ENCODE assay signal across 1 cellular context in genomic region chr17:48244121-48244711, GRCh38.
TF ChIP-seq lines count a peak whose summit lies in the region.

No MANE protein-coding gene starts in this region.

TF ChIP-seq in K562, 482 proteins besides CTCF, POLR2A, EP300 and RAD21 (continued from another document):
- TF ChIP-seq ELK1 (CRISPR knock-in tag; IDR thresholded peaks at IDR 0.05), result no peak
- TF ChIP-seq DNMT1 (IDR thresholded peaks at IDR 0.05), result no peak
- no peak for TF ChIP-seq STAT5B (CRISPR knock-in tag; IDR thresholded peaks at IDR 0.05)
- TF ChIP-seq HMG20B (CRISPR knock-in tag; IDR thresholded peaks at IDR 0.05), result no peak
- TF ChIP-seq MTF1 (CRISPR knock-in tag; IDR thresholded peaks at IDR 0.05; ENCODE audit: borderline replicate concordance), result no peak
- no peak for TF ChIP-seq GTF2F1 (IDR thresholded peaks at IDR 0.05; ENCODE audit: low read depth, low read length)
- peak; percentile 13; the same call in 1 of the 2 replicates for TF ChIP-seq ZNF197 (CRISPR knock-in tag; IDR thresholded peaks at IDR 0.05; ENCODE audit: low read depth)
- TF ChIP-seq MEF2D (tag; conservative IDR thresholded peaks at IDR 0.05; ENCODE audit: low read depth), result no peak
- no peak for TF ChIP-seq HNRNPK (IDR thresholded peaks at IDR 0.05; ENCODE audit: low read depth, low read length, poor library complexity, severe bottlenecking)
- no peak for TF ChIP-seq SIX5 (IDR thresholded peaks at IDR 0.05; ENCODE audit: borderline replicate concordance in 1 of 2, insufficient read depth in 1 of 2, low read depth in 1 of 2, low read length in 2 of 2)
- no peak for TF ChIP-seq ZBTB17 (CRISPR knock-in tag; IDR thresholded peaks at IDR 0.05)
- no peak for TF ChIP-seq POU5F1 (IDR thresholded peaks at IDR 0.05; ENCODE audit: borderline replicate concordance, low read depth, low read length, partially characterized antibody)
- TF ChIP-seq YBX1 (IDR thresholded peaks at IDR 0.05), result no peak
- 0 out of 2 replicates have a peak, but pooled peaks have one; percentile 44 for TF ChIP-seq ELF4 (CRISPR knock-in tag; IDR thresholded peaks at IDR 0.05)
- TF ChIP-seq TBL1XR1 (IDR thresholded peaks at IDR 0.05; ENCODE audit: low read length in 2 of 2), result no peak
- TF ChIP-seq ELF2 (CRISPR knock-in tag; IDR thresholded peaks at IDR 0.05), result 0 out of 2 replicates have a peak, but pooled peaks have one; percentile 26
- no peak for TF ChIP-seq ZBTB40 (IDR thresholded peaks at IDR 0.05)
- no peak for TF ChIP-seq ZBTB40 (CRISPR knock-in tag; IDR thresholded peaks at IDR 0.05)
- no peak for TF ChIP-seq HSF4 (CRISPR knock-in tag; IDR thresholded peaks at IDR 0.05; ENCODE audit: borderline replicate concordance)
- TF ChIP-seq, protein P1, sequence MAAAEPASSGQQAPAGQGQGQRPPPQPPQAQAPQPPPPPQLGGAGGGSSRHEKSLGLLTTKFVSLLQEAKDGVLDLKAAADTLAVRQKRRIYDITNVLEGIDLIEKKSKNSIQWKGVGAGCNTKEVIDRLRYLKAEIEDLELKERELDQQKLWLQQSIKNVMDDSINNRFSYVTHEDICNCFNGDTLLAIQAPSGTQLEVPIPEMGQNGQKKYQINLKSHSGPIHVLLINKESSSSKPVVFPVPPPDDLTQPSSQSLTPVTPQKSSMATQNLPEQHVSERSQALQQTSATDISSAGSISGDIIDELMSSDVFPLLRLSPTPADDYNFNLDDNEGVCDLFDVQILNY (CRISPR knock-in tag; IDR thresholded peaks at IDR 0.05), result no peak
- TF ChIP-seq RBM39 (optimal IDR thresholded peaks at IDR 0.05; ENCODE audit: low read depth, low read length), result no peak
- no peak for TF ChIP-seq PHF20 (IDR thresholded peaks at IDR 0.05; ENCODE audit: partially characterized antibody)
- no peak for TF ChIP-seq ZNF717 (CRISPR knock-in tag; IDR thresholded peaks at IDR 0.05)
- TF ChIP-seq FOXK2 (conservative IDR thresholded peaks at IDR 0.05 in 1 of 2, IDR thresholded peaks at IDR 0.05 in 1 of 2; ENCODE audit: low read depth in 2 of 2), result 0 out of 4 replicates have a peak, but pooled peaks of 1 of the 2 experiments have one; percentile 14
- TF ChIP-seq, protein P2, sequence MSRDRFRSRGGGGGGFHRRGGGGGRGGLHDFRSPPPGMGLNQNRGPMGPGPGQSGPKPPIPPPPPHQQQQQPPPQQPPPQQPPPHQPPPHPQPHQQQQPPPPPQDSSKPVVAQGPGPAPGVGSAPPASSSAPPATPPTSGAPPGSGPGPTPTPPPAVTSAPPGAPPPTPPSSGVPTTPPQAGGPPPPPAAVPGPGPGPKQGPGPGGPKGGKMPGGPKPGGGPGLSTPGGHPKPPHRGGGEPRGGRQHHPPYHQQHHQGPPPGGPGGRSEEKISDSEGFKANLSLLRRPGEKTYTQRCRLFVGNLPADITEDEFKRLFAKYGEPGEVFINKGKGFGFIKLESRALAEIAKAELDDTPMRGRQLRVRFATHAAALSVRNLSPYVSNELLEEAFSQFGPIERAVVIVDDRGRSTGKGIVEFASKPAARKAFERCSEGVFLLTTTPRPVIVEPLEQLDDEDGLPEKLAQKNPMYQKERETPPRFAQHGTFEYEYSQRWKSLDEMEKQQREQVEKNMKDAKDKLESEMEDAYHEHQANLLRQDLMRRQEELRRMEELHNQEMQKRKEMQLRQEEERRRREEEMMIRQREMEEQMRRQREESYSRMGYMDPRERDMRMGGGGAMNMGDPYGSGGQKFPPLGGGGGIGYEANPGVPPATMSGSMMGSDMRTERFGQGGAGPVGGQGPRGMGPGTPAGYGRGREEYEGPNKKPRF (IDR thresholded peaks at IDR 0.05; ENCODE audit: low read depth, low read length), result no peak
- no peak for TF ChIP-seq ZNF551 (CRISPR knock-in tag; IDR thresholded peaks at IDR 0.05)
- no peak for TF ChIP-seq BCOR (IDR thresholded peaks at IDR 0.05)
- TF ChIP-seq FOS (IDR thresholded peaks at IDR 0.05; ENCODE audit: extremely low read depth, insufficient read length), result no peak
- TF ChIP-seq HMGXB4 (CRISPR knock-in tag; IDR thresholded peaks at IDR 0.05), result no peak
- TF ChIP-seq TAL1 (IDR thresholded peaks at IDR 0.05), result no peak
- TF ChIP-seq CCNT2 (IDR thresholded peaks at IDR 0.05; ENCODE audit: borderline replicate concordance, extremely low read depth, insufficient read length, low read depth, low read length), result no peak
- TF ChIP-seq NFRKB (IDR thresholded peaks at IDR 0.05; ENCODE audit: low read depth), result peak; percentile 86
- no peak for TF ChIP-seq RBM34 (IDR thresholded peaks at IDR 0.05; ENCODE audit: borderline replicate concordance, insufficient read depth, low read length)
- TF ChIP-seq ZNF696 (CRISPR knock-in tag; conservative IDR thresholded peaks at IDR 0.05), result no peak
- peak; percentile 39; the same call in 1 of the 2 replicates for TF ChIP-seq HIVEP1 (CRISPR knock-in tag; IDR thresholded peaks at IDR 0.05)
- TF ChIP-seq POLR2AphosphoS2 (IDR thresholded peaks at IDR 0.05; ENCODE audit: low read length), result no peak
- no peak for TF ChIP-seq KDM5B (IDR thresholded peaks at IDR 0.05; ENCODE audit: insufficient replicate concordance, low read depth, low read length)
